ENCODE assay signal across 2 cellular contexts in genomic region chr3:170171563-170171962, GRCh38.
A peak's percentile ranks its signal among the peaks of the same experiment; 100 is the strongest.
TF ChIP-seq lines count a peak whose summit lies in the region.

No MANE protein-coding gene starts in this region.

TF ChIP-seq in GM12878, 131 proteins besides CTCF, POLR2A, EP300 and RAD21 (continued from another document and continues in another):
- TF ChIP-seq BCLAF1 (IDR thresholded peaks at IDR 0.05) = no peak
- TF ChIP-seq FOXM1 (IDR thresholded peaks at IDR 0.05; ENCODE audit: low read depth, low read length) = 0 out of 2 replicates have a peak, but pooled peaks have one; percentile 21
- peak; percentile 34; the same call in 1 of the 2 replicates for TF ChIP-seq RUNX3 (IDR thresholded peaks at IDR 0.05; ENCODE audit: low read length)
- TF ChIP-seq, protein P1, sequence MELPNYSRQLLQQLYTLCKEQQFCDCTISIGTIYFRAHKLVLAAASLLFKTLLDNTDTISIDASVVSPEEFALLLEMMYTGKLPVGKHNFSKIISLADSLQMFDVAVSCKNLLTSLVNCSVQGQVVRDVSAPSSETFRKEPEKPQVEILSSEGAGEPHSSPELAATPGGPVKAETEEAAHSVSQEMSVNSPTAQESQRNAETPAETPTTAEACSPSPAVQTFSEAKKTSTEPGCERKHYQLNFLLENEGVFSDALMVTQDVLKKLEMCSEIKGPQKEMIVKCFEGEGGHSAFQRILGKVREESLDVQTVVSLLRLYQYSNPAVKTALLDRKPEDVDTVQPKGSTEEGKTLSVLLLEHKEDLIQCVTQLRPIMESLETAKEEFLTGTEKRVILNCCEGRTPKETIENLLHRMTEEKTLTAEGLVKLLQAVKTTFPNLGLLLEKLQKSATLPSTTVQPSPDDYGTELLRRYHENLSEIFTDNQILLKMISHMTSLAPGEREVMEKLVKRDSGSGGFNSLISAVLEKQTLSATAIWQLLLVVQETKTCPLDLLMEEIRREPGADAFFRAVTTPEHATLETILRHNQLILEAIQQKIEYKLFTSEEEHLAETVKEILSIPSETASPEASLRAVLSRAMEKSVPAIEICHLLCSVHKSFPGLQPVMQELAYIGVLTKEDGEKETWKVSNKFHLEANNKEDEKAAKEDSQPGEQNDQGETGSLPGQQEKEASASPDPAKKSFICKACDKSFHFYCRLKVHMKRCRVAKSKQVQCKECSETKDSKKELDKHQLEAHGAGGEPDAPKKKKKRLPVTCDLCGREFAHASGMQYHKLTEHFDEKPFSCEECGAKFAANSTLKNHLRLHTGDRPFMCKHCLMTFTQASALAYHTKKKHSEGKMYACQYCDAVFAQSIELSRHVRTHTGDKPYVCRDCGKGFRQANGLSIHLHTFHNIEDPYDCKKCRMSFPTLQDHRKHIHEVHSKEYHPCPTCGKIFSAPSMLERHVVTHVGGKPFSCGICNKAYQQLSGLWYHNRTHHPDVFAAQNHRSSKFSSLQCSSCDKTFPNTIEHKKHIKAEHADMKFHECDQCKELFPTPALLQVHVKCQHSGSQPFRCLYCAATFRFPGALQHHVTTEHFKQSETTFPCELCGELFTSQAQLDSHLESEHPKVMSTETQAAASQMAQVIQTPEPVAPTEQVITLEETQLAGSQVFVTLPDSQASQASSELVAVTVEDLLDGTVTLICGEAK (IDR thresholded peaks at IDR 0.05; ENCODE audit: borderline replicate concordance) = peak; percentile 61; the same call in 1 of the 2 replicates
- TF ChIP-seq RB1 (IDR thresholded peaks at IDR 0.05; ENCODE audit: borderline replicate concordance) = no peak
- TF ChIP-seq ATF2 (IDR thresholded peaks at IDR 0.05; ENCODE audit: low read length) = 0 out of 2 replicates have a peak, but pooled peaks have one; percentile 21
- no peak for TF ChIP-seq ZZZ3 (IDR thresholded peaks at IDR 0.05; ENCODE audit: control insufficient read depth, insufficient read length, low read depth)
- TF ChIP-seq, protein P2, sequence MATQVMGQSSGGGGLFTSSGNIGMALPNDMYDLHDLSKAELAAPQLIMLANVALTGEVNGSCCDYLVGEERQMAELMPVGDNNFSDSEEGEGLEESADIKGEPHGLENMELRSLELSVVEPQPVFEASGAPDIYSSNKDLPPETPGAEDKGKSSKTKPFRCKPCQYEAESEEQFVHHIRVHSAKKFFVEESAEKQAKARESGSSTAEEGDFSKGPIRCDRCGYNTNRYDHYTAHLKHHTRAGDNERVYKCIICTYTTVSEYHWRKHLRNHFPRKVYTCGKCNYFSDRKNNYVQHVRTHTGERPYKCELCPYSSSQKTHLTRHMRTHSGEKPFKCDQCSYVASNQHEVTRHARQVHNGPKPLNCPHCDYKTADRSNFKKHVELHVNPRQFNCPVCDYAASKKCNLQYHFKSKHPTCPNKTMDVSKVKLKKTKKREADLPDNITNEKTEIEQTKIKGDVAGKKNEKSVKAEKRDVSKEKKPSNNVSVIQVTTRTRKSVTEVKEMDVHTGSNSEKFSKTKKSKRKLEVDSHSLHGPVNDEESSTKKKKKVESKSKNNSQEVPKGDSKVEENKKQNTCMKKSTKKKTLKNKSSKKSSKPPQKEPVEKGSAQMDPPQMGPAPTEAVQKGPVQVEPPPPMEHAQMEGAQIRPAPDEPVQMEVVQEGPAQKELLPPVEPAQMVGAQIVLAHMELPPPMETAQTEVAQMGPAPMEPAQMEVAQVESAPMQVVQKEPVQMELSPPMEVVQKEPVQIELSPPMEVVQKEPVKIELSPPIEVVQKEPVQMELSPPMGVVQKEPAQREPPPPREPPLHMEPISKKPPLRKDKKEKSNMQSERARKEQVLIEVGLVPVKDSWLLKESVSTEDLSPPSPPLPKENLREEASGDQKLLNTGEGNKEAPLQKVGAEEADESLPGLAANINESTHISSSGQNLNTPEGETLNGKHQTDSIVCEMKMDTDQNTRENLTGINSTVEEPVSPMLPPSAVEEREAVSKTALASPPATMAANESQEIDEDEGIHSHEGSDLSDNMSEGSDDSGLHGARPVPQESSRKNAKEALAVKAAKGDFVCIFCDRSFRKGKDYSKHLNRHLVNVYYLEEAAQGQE (IDR thresholded peaks at IDR 0.05; ENCODE audit: low read depth, low read length) = no peak

TF ChIP-seq in SK-N-SH treated with all-trans-retinoic acid at 6 μM for 48 hours, 23 proteins besides CTCF, POLR2A, EP300 and RAD21 (continued from another document):
- no peak for TF ChIP-seq PATZ1 (CRISPR knock-in tag; IDR thresholded peaks at IDR 0.05; ENCODE audit: borderline replicate concordance)
- TF ChIP-seq, protein P3, sequence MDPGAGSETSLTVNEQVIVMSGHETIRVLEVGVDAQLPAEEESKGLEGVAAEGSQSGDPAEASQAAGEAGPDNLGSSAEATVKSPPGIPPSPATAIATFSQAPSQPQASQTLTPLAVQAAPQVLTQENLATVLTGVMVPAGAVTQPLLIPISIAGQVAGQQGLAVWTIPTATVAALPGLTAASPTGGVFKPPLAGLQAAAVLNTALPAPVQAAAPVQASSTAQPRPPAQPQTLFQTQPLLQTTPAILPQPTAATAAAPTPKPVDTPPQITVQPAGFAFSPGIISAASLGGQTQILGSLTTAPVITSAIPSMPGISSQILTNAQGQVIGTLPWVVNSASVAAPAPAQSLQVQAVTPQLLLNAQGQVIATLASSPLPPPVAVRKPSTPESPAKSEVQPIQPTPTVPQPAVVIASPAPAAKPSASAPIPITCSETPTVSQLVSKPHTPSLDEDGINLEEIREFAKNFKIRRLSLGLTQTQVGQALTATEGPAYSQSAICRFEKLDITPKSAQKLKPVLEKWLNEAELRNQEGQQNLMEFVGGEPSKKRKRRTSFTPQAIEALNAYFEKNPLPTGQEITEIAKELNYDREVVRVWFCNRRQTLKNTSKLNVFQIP (CRISPR knock-in tag; IDR thresholded peaks at IDR 0.05; ENCODE audit: borderline replicate concordance, low read depth) = no peak
- TF ChIP-seq, protein P4, sequence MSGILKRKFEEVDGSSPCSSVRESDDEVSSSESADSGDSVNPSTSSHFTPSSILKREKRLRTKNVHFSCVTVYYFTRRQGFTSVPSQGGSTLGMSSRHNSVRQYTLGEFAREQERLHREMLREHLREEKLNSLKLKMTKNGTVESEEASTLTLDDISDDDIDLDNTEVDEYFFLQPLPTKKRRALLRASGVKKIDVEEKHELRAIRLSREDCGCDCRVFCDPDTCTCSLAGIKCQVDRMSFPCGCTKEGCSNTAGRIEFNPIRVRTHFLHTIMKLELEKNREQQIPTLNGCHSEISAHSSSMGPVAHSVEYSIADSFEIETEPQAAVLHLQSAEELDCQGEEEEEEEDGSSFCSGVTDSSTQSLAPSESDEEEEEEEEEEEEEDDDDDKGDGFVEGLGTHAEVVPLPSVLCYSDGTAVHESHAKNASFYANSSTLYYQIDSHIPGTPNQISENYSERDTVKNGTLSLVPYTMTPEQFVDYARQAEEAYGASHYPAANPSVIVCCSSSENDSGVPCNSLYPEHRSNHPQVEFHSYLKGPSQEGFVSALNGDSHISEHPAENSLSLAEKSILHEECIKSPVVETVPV (CRISPR knock-in tag; IDR thresholded peaks at IDR 0.05) = no peak
- TF ChIP-seq ARNTL (CRISPR knock-in tag; IDR thresholded peaks at IDR 0.05; ENCODE audit: borderline replicate concordance, low read depth) = no peak
- TF ChIP-seq SNAI2 (CRISPR knock-in tag; IDR thresholded peaks at IDR 0.05) = no peak
